Comparison of ENCODE assay signal across 8 cellular contexts in the genomic region with DNA sequence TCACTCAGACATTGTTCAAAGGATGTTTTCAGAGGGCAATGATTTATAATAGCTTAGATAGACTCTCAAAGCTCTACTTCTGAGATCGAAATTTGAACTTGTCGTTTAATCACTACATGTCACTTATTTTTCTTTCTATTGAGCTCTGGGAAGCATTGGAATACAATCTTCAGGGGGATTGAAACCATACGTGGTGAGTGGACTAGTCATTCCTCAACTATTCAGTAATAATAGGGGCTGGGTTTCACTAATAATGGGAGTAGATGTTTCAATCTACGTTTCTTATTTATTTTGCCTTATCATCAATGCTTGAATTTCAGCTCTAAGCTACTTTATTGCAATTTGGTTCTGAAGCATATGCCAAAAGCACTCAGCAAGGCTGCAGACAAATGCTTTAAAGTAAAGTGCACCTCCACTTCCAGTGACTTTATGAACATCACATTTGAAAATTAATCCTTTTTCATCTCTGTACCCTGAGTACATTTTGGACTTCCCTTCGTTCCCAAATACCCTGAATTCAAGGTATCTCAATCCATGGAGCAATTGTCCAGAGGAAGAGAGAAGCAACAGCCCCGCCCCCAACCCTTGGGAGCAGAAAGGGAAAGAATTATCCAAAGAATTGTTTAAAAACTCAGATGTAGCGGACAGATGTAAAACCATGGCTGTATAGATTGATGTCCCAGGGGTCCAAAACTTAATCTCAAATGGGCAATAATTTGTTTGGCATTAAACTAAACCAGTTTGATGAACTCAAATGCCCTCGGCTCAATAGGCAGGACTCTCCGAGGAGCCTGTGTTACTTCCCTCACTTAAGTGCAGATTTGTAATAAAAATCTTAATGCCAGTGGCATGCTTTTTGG.
DNase-seq lines count a peak whose midpoint lies in the region; ATAC-seq and TF ChIP-seq lines count a peak whose summit lies in the region.

No MANE protein-coding gene starts in this region.

- H3K4me1 Mint-ChIP-seq in stimulated activated naive CD8-positive, alpha-beta T cell treated with anti-CD3 and anti-CD28 coated beads, Interleukin-15, amount 100 ng/mL, for 72 hours, result peaks cover 61% of the 10 kb centered on the region

- H3K9me3 Mint-ChIP-seq in stimulated activated naive CD8-positive, alpha-beta T cell treated with anti-CD3 and anti-CD28 coated beads, Interleukin-15, amount 100 ng/mL, for 72 hours, result no peaks in the 10 kb centered on the region

- no peak for TF ChIP-seq CTCF in cardiac fibroblast (IDR thresholded peaks at IDR 0.05; ENCODE audit: low read depth, low read length)

- peak; percentile 49 for DNase-seq in stimulated activated CD4-positive, alpha-beta T cell treated with anti-CD3 and anti-CD28 coated beads, Interleukin-15, amount 100 ng/mL, for 24 hours
- no peak for DNase-seq in stimulated activated CD4-positive, alpha-beta T cell treated with anti-CD3 and anti-CD28 coated beads, Interleukin-2, amount 100 ng/mL, for 48 hours
- DNase-seq in NCI-H69 (lab: John Stamatoyannopoulos, UW) (peak; percentile 70), cardiac fibroblast (ENCODE audit: low read depth in 2 of 2) (peak; percentile 24 to 38), left kidney (ENCODE audit: low read depth, low spot score) (peak; percentile 84)
- peak in 1 of 2 donors; percentile 10 for DNase-seq in stimulated activated naive CD8-positive, alpha-beta T cell treated with anti-CD3 and anti-CD28 coated beads, Interleukin-15, amount 100 ng/mL, for 72 hours
- DNase-seq in stimulated activated CD4-positive, alpha-beta T cell treated with anti-CD3 and anti-CD28 coated beads, Interleukin-4, amount 100 ng/mL, for 24 hours, result no peak

- H3K4me3 ChIP-seq in cardiac fibroblast (replicated peaks in 1 of 2; ENCODE audit: low read depth in 2 of 2, low read length in 2 of 2), result peak overlapping the region; percentile 2 to 78

- ATAC-seq in stimulated activated naive CD8-positive, alpha-beta T cell treated with anti-CD3 and anti-CD28 coated beads, Interleukin-15, amount 100 ng/mL, for 72 hours, result no peak
- ATAC-seq in HG03342 (IDR thresholded peaks at IDR 0.05; ENCODE audit: unreplicated experiment), result no peak

- no peaks in the 10 kb centered on the region for H3K27me3 Mint-ChIP-seq in stimulated activated naive CD8-positive, alpha-beta T cell treated with anti-CD3 and anti-CD28 coated beads, Interleukin-15, amount 100 ng/mL, for 72 hours

- peak overlapping the region; percentile 99 to 100 for H3K27ac Mint-ChIP-seq in stimulated activated naive CD8-positive, alpha-beta T cell treated with anti-CD3 and anti-CD28 coated beads, Interleukin-15, amount 100 ng/mL, for 72 hours

- H3K4me3 Mint-ChIP-seq in stimulated activated naive CD8-positive, alpha-beta T cell treated with anti-CD3 and anti-CD28 coated beads, Interleukin-15, amount 100 ng/mL, for 72 hours, result peak overlapping the region; percentile 87 to 92

Comparison
In these comparisons a context has a peak if more than half of its experiments do, and no peak if none do; other contexts are left out.
1. DNase-seq: peak in stimulated activated CD4-positive, alpha-beta T cell treated with anti-CD3 and anti-CD28 coated beads, Interleukin-15, amount 100 ng/mL, for 24 hours (single experiment), NCI-H69 (single experiment), cardiac fibroblast (2 of 2) and left kidney (single experiment); none in stimulated activated CD4-positive, alpha-beta T cell treated with anti-CD3 and anti-CD28 coated beads, Interleukin-2, amount 100 ng/mL, for 48 hours (0 of 2) and stimulated activated CD4-positive, alpha-beta T cell treated with anti-CD3 and anti-CD28 coated beads, Interleukin-4, amount 100 ng/mL, for 24 hours (single experiment).